Comparison of ENCODE assay signal across 12 cellular contexts in genomic region chr6:137494281-137494966, GRCh38. TPM values are rescaled to one million over a fixed set of nuclear protein-coding genes. Genes with fewer than 3 reads are reported as not detected.
DNase-seq lines count a peak whose midpoint lies in the region; ATAC-seq and TF ChIP-seq lines count a peak whose summit lies in the region.
"Had no signal": no experiment of that assay in that cellular context is flagged by ENCODE, and none has a peak within 500 bp of the region (broad histone marks: within the 10 kb centered on the region; RNA-seq: fewer than 3 reads in every experiment).

TSS of gene OLIG3 (minus strand) at chr6:137494394. CDS start at chr6:137494170, 224 bp downstream.

- peak within 1 kb of the TSS; percentile 61 for H3K4me3 Mint-ChIP-seq in activated CD8-positive, alpha-beta T cell treated with anti-CD3 and anti-CD28 coated beads for 36 hours

- peak; percentile 67 for ATAC-seq in activated CD8-positive, alpha-beta T cell treated with anti-CD3 and anti-CD28 coated beads for 36 hours
- ATAC-seq in GM21737 (IDR thresholded peaks at IDR 0.05; ENCODE audit: unreplicated experiment) (no peak), HG03439 (IDR thresholded peaks at IDR 0.05; ENCODE audit: unreplicated experiment) (no peak)
- ATAC-seq: SK-N-SH treated with all-trans-retinoic acid at 6 μM for 48 hours had no signal

- peak within 1 kb of the TSS; percentile 67 for H3K4me3 ChIP-seq in iPS-15b (ENCODE audit: low read depth, low read length)

- peaks cover 96% of the 10 kb centered on the region for H3K27me3 ChIP-seq in iPS-15b (ENCODE audit: control insufficient read depth, insufficient read depth, low read length)

- H3K27ac Mint-ChIP-seq in activated CD8-positive, alpha-beta T cell treated with anti-CD3 and anti-CD28 coated beads for 36 hours: peak within 1 kb of the TSS; percentile 18

- no peak within 1 kb of the TSS for H3K9ac ChIP-seq in iPS-15b (ENCODE audit: low read depth, low read length)

- intact Hi-C loops in activated CD8-positive, alpha-beta T cell treated with anti-CD3 and anti-CD28 coated beads for 36 hours (cut with micrococcal nuclease): no loop called here

- no peaks in the 10 kb centered on the region for H3K36me3 ChIP-seq in iPS-15b (ENCODE audit: control insufficient read depth, insufficient read depth, low read length)

- peaks cover 62% of the 10 kb centered on the region for H3K4me1 Mint-ChIP-seq in activated CD8-positive, alpha-beta T cell treated with anti-CD3 and anti-CD28 coated beads for 36 hours (ENCODE audit: low read depth)

- peaks cover 91% of the 10 kb centered on the region for H3K27me3 Mint-ChIP-seq in activated CD8-positive, alpha-beta T cell treated with anti-CD3 and anti-CD28 coated beads for 36 hours

- POLR2A ChIA-PET in activated CD8-positive, alpha-beta T cell treated with anti-CD3 and anti-CD28 coated beads for 36 hours (lab: Charles Lee): interaction anchor here (0.6 kb wide), 2 partner anchors 15 to 1207 kb away, joined by 3 read pairs; no protein-coding TSS in a partner anchor

- DNase-seq in DMS 273 (lab: John Stamatoyannopoulos, UW; ENCODE audit: unreplicated experiment): peak; percentile 13
- no peak for DNase-seq in DMS 273 treated with DMSO at 0.1 percent for 48 hours (lab: John Stamatoyannopoulos, UW)
- DNase-seq in activated CD8-positive, alpha-beta T cell treated with anti-CD3 and anti-CD28 coated beads for 36 hours: peak; percentile 83
- DNase-seq in stimulated activated CD4-positive, alpha-beta T cell treated with anti-CD3 and anti-CD28 coated beads, Interleukin-4, amount 100 ng/mL, for 4 hours: peak; percentile 30 to 59
- DNase-seq in foreskin melanocyte: no peak
- DNase-seq: activated gamma-delta T cell treated with Interleukin-2 at 50 U/mL for 16 hours, NCI-H2081 treated with DMSO at 0.1 percent for 48 hours had no signal

- TF ChIP-seq CTCF in activated CD8-positive, alpha-beta T cell treated with anti-CD3 and anti-CD28 coated beads for 36 hours (IDR thresholded peaks at IDR 0.05): no peak

- peaks cover 29% of the 10 kb centered on the region for H3K4me1 ChIP-seq in iPS-15b (ENCODE audit: control insufficient read depth, insufficient read depth, low read length)

- no peaks in the 10 kb centered on the region for H3K9me3 ChIP-seq in iPS-15b (ENCODE audit: control insufficient read depth, insufficient read depth, low read length)

- CTCF ChIA-PET in activated CD8-positive, alpha-beta T cell treated with anti-CD3 and anti-CD28 coated beads for 36 hours (lab: Charles Lee): interaction anchor here (0.9 to 2.0 kb wide), 5 partner anchors 22 to 417 kb away, joined by 3 to 4 read pairs (median 3); no protein-coding TSS in a partner anchor

- H3K36me3 Mint-ChIP-seq in activated CD8-positive, alpha-beta T cell treated with anti-CD3 and anti-CD28 coated beads for 36 hours (ENCODE audit: low read depth): no peaks in the 10 kb centered on the region

- H3K9me3 Mint-ChIP-seq in activated CD8-positive, alpha-beta T cell treated with anti-CD3 and anti-CD28 coated beads for 36 hours: no peaks in the 10 kb centered on the region

RNA-seq across cellular contexts. Expression of gene OLIG3, which starts in this region (rescaled TPM):
- under 1 TPM; 0.61 to 0.67 TPM for total RNA-seq in activated CD8-positive, alpha-beta T cell treated with anti-CD3 and anti-CD28 coated beads for 36 hours
- total RNA-seq: epithelial cell of proximal tubule had no signal

Comparison
In these comparisons a context has a peak if more than half of its experiments do, and no peak if none do; other contexts are left out.
1. DNase-seq: peak in DMS 273 (single experiment) and stimulated activated CD4-positive, alpha-beta T cell treated with anti-CD3 and anti-CD28 coated beads, Interleukin-4, amount 100 ng/mL, for 4 hours (2 of 2); none in DMS 273 treated with DMSO at 0.1 percent for 48 hours (single experiment) and foreskin melanocyte (single experiment).
2. Peak in DNase-seq and ATAC-seq in activated CD8-positive, alpha-beta T cell treated with anti-CD3 and anti-CD28 coated beads for 36 hours; RNA of the gene not detected or under 1 TPM.